Comparison of ENCODE assay signal across 9 cellular contexts in genomic region chrX:85084770-85085393, GRCh38.
DNase-seq lines count a peak whose midpoint lies in the region; ATAC-seq and TF ChIP-seq lines count a peak whose summit lies in the region.
"Had no signal": no experiment of that assay in that cellular context is flagged by ENCODE, and none has a peak within 500 bp of the region (broad histone marks: within the 10 kb centered on the region; RNA-seq: fewer than 3 reads in every experiment).

No MANE protein-coding gene starts in this region.

- no peaks in the 10 kb centered on the region for H3K79me2 ChIP-seq in PC-3 (ENCODE audit: low read length)

- no peaks in the 10 kb centered on the region for H4K20me1 ChIP-seq in PC-3 (ENCODE audit: low read length)

- H3K27me3 ChIP-seq in PC-3 (ENCODE audit: low read length): no peaks in the 10 kb centered on the region

- ATAC-seq in HG02973 (IDR thresholded peaks at IDR 0.05; ENCODE audit: unreplicated experiment) (peak; percentile 67), PC-3 (no peak)
- ATAC-seq in stimulated activated naive CD8-positive, alpha-beta T cell treated with anti-CD3 and anti-CD28 coated beads, Interleukin-15, Interleukin-2, amounts not matched to agents 100 U/mL and 50 U/mL, for 24 hours: no peak

- H3K4me2 ChIP-seq in PC-3 (ENCODE audit: low read length): no peak overlapping the region

- POLR2A ChIA-PET in PC-3 (lab: Charles Lee; ENCODE audit: unreplicated experiment): no interaction called here

- peaks cover 24 to 46% of the 10 kb centered on the region in 2 donors for H3K36me3 Mint-ChIP-seq in CD14-positive monocyte
- H3K36me3 Mint-ChIP-seq in endothelial cell (ENCODE audit: low read depth, unreplicated experiment): peaks cover 8% of the 10 kb centered on the region
- peaks cover 49% of the 10 kb centered on the region for H3K36me3 Mint-ChIP-seq in nephron progenitor cell (ENCODE audit: low read depth)

- H2AFZ ChIP-seq in PC-3 (ENCODE audit: low read length): no peak overlapping the region

- DNase-seq in CD14-positive monocyte (ENCODE audit: low spot score) (no peak), GM13976 (ENCODE audit: low spot score) (peak; percentile 50), PC-3 (peak; percentile 55), endothelial cell (ENCODE audit: low spot score) (peak; percentile 5), nephron progenitor cell (peak; percentile 25), NCI-H524 treated with DMSO at 0.1 percent for 48 hours (lab: John Stamatoyannopoulos, UW) (no peak)
- no peak for DNase-seq in stimulated activated naive CD8-positive, alpha-beta T cell treated with anti-CD3 and anti-CD28 coated beads, Interleukin-15, Interleukin-2, amounts not matched to agents 100 U/mL and 50 U/mL, for 24 hours

- H3K4me1 Mint-ChIP-seq in CD14-positive monocyte (no peaks in the 10 kb centered on the region), endothelial cell (ENCODE audit: unreplicated experiment) (no peaks in the 10 kb centered on the region), nephron progenitor cell (no peaks in the 10 kb centered on the region)
- H3K4me1 Mint-ChIP-seq: T-cell had no signal

- H3K27me3 Mint-ChIP-seq in CD14-positive monocyte (ENCODE audit: low read depth in 3 of 3) (no peaks in the 10 kb centered on the region), endothelial cell (ENCODE audit: unreplicated experiment) (peaks cover 2% of the 10 kb centered on the region), nephron progenitor cell (ENCODE audit: low read depth, poor library complexity) (no peaks in the 10 kb centered on the region)

- in situ Hi-C loops in GM13976 (cut with MboI; ENCODE audit: low sequenced_read_pairs, unreplicated experiment): no loop called here

- H3K9me3 Mint-ChIP-seq in CD14-positive monocyte (no peaks in the 10 kb centered on the region), endothelial cell (ENCODE audit: unreplicated experiment) (no peaks in the 10 kb centered on the region), nephron progenitor cell (peaks cover 35% of the 10 kb centered on the region)
- H3K9me3 Mint-ChIP-seq: T-cell had no signal

- no peak overlapping the region for H3K27ac ChIP-seq in PC-3 (ENCODE audit: low read length)

- CTCF ChIA-PET in PC-3 (lab: Charles Lee): interaction anchor here (0.6 kb wide), 1 partner anchor 82 kb away, joined by 3 read pairs; no protein-coding TSS in a partner anchor

- H3K27ac Mint-ChIP-seq in CD14-positive monocyte: no peak overlapping the region
- H3K27ac Mint-ChIP-seq in endothelial cell (ENCODE audit: unreplicated experiment): no peak overlapping the region
- no peak overlapping the region for H3K27ac Mint-ChIP-seq in nephron progenitor cell
- H3K27ac Mint-ChIP-seq: T-cell had no signal

- H3K4me3 Mint-ChIP-seq in CD14-positive monocyte (no peak overlapping the region), endothelial cell (ENCODE audit: unreplicated experiment) (no peak overlapping the region), nephron progenitor cell (no peak overlapping the region)
- H3K4me3 Mint-ChIP-seq: T-cell had no signal

- no peaks in the 10 kb centered on the region for H3F3A ChIP-seq in PC-3 (ENCODE audit: low read length, unreplicated experiment)

- H3K9ac ChIP-seq in PC-3 (ENCODE audit: low read length): no peak overlapping the region

- no peaks in the 10 kb centered on the region for H3K9me2 ChIP-seq in PC-3 (replicated peaks; ENCODE audit: low read length)

- TF ChIP-seq CTCF in CD14-positive monocyte (IDR thresholded peaks at IDR 0.05) (peak; percentile 73), GM13976 (IDR thresholded peaks at IDR 0.05; ENCODE audit: borderline replicate concordance, control extremely low read depth, extremely low read depth, insufficient read depth, missing control alignments) (peak; percentile 73), PC-3 (conservative IDR thresholded peaks at IDR 0.05; ENCODE audit: low read depth, low read length) (peak; percentile 73), endothelial cell (IDR thresholded peaks at IDR 0.05; ENCODE audit: unreplicated experiment) (peak; percentile 65), nephron progenitor cell (IDR thresholded peaks at IDR 0.05) (peak; percentile 81)

- no peak overlapping the region for H3K4me3 ChIP-seq in PC-3 (ENCODE audit: low read length)

- H3K36me3 ChIP-seq in PC-3 (ENCODE audit: low read depth, low read length): 0 out of 2 replicates have a peak, but pooled peaks cover 4% of the 10 kb centered on the region

- intact Hi-C loops in CD14-positive monocyte (cut with micrococcal nuclease) (no loop called here), PC-3 (cut with micrococcal nuclease) (no loop called here)

- no TSS peak for BruUV-seq in PC-3 (replicated peaks; lab: Mats Ljungman, UMichigan)

- no peaks in the 10 kb centered on the region for H3K9me3 ChIP-seq in PC-3 (ENCODE audit: low read length)

- H3K4me1 ChIP-seq in PC-3 (ENCODE audit: insufficient read depth, low read length): no peaks in the 10 kb centered on the region

Comparison
In these comparisons a context has a peak if more than half of its experiments do, and no peak if none do; other contexts are left out.
1. DNase-seq: peak in GM13976 (single experiment), PC-3 (single experiment), endothelial cell (single experiment) and nephron progenitor cell (single experiment); none in CD14-positive monocyte (single experiment), NCI-H524 treated with DMSO at 0.1 percent for 48 hours (single experiment) and stimulated activated naive CD8-positive, alpha-beta T cell treated with anti-CD3 and anti-CD28 coated beads, Interleukin-15, Interleukin-2, amounts not matched to agents 100 U/mL and 50 U/mL, for 24 hours (single experiment).
2. Peak in every context shown above with its lines, with median percentiles within 50 percentile points of each other: CTCF ChIP-seq.